In genomic region chrX:54044877-54045328, GRCh38 we compare ENCODE assay signal across 8 cellular contexts. TPM values are rescaled to one million over a fixed set of nuclear protein-coding genes. Genes with fewer than 3 reads are reported as not detected.
DNase-seq lines count a peak whose midpoint lies in the region; ATAC-seq and TF ChIP-seq lines count a peak whose summit lies in the region.

No MANE protein-coding gene starts in this region.

- intact Hi-C loops in sciatic nerve (cut with DNase I): no loop called here

- H3K4me3 Mint-ChIP-seq in activated naive CD4-positive, alpha-beta T cell treated with anti-CD3 and anti-CD28 coated beads, Interleukin-2, amount 10 ng/mL, durations not matched to agents 7 days and 5 days: peak overlapping the region; percentile 94

- H3K4me3 ChIP-seq in SK-N-MC: peak overlapping the region; percentile 86

- no peaks in the 10 kb centered on the region for H3K9me3 Mint-ChIP-seq in activated naive CD4-positive, alpha-beta T cell treated with anti-CD3 and anti-CD28 coated beads, Interleukin-2, amount 10 ng/mL, durations not matched to agents 7 days and 5 days

- no peaks in the 10 kb centered on the region for H3K9me3 ChIP-seq in SK-N-MC (ENCODE audit: low read depth, low read length)

- peak overlapping the region; percentile 93 for H3K27ac ChIP-seq in SK-N-MC
- peak overlapping the region; percentile 89 for H3K27ac ChIP-seq in foreskin keratinocyte

- no peak for TF ChIP-seq CTCF in foreskin keratinocyte (conservative IDR thresholded peaks at IDR 0.05)

- no peak for DNase-seq in activated naive CD4-positive, alpha-beta T cell treated with anti-CD3 and anti-CD28 coated beads, Interleukin-2, amount 10 ng/mL, durations not matched to agents 7 days and 5 days
- DNase-seq in activated naive CD4-positive, alpha-beta T cell (lab: John Stamatoyannopoulos, UW): no peak
- DNase-seq in SK-N-MC (ENCODE audit: low read depth, low spot score) (no peak), foreskin keratinocyte (no peak), sciatic nerve (ENCODE audit: low spot score) (no peak)

- CTCF ChIA-PET in activated naive CD4-positive, alpha-beta T cell treated with anti-CD3 and anti-CD28 coated beads, Interleukin-2, amount 10 ng/mL, durations not matched to agents 7 days and 5 days (lab: Charles Lee): no interaction called here

- no peaks in the 10 kb centered on the region for H3K27me3 ChIP-seq in foreskin keratinocyte

- no peaks in the 10 kb centered on the region for H3K27me3 Mint-ChIP-seq in activated naive CD4-positive, alpha-beta T cell treated with anti-CD3 and anti-CD28 coated beads, Interleukin-2, amount 10 ng/mL, durations not matched to agents 7 days and 5 days

- peak; percentile 4 for ATAC-seq in foreskin keratinocyte
- peak; percentile 11 for ATAC-seq in sciatic nerve
- no peak for ATAC-seq in GM21723 (IDR thresholded peaks at IDR 0.05; ENCODE audit: unreplicated experiment)
- ATAC-seq in HG02973 (IDR thresholded peaks at IDR 0.05; ENCODE audit: unreplicated experiment): no peak
- no peak for ATAC-seq in GM19452 (IDR thresholded peaks at IDR 0.05; ENCODE audit: unreplicated experiment)

- peak overlapping the region; percentile 75 for H3K9ac ChIP-seq in SK-N-MC (ENCODE audit: insufficient read length)

- peaks cover 14% of the 10 kb centered on the region for H3K36me3 Mint-ChIP-seq in activated naive CD4-positive, alpha-beta T cell treated with anti-CD3 and anti-CD28 coated beads, Interleukin-2, amount 10 ng/mL, durations not matched to agents 7 days and 5 days

- H3K27ac Mint-ChIP-seq in activated naive CD4-positive, alpha-beta T cell treated with anti-CD3 and anti-CD28 coated beads, Interleukin-2, amount 10 ng/mL, durations not matched to agents 7 days and 5 days: peak overlapping the region; percentile 98

- H3K36me3 ChIP-seq in SK-N-MC (ENCODE audit: insufficient read depth, low read length): 0 out of 2 replicates have a peak, but pooled peaks cover 3% of the 10 kb centered on the region

- H3K4me1 ChIP-seq in foreskin keratinocyte: no peaks in the 10 kb centered on the region

- peaks cover 25% of the 10 kb centered on the region for H3K4me1 Mint-ChIP-seq in activated naive CD4-positive, alpha-beta T cell treated with anti-CD3 and anti-CD28 coated beads, Interleukin-2, amount 10 ng/mL, durations not matched to agents 7 days and 5 days

RNA-seq across cellular contexts. Expression of gene PHF8, which starts 0.6 kb away (rescaled TPM):
- total RNA-seq in foreskin keratinocyte: 10.2 and 10.3 TPM in 2 replicates
- polyA plus RNA-seq in foreskin keratinocyte: 3.5 and 4.1 TPM in 2 replicates
- total RNA-seq in sciatic nerve: 34.4 TPM

Comparison
In these comparisons a context has a peak if more than half of its experiments do, and no peak if none do; other contexts are left out.
1. ATAC-seq: peak in foreskin keratinocyte (single experiment) and sciatic nerve (single experiment); none in GM21723 (single experiment), HG02973 (single experiment) and GM19452 (single experiment).